ENCODE assay signal across 20 cellular contexts in the genomic region with DNA sequence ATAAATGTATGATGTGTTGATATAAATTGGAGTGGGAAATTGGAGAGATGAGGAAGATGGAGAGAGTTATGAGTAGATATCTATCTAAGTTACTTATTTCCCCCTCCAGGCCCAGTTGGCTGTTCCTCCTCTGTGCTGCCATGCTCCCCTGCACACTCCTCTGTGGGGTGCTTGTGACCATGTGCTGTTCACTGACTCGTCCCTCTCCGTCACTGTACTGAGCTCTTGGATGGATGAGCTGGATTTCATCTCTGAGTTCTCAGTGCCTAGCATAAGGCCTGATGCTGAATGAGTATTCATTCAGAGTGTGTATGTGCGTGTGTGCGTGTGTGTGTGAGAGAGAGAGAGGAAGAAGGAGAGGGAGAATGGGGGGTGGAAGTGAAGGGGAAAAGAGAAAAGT. TPM values are rescaled to one million over a fixed set of nuclear protein-coding genes. Genes with fewer than 3 reads are reported as not detected.
"Had no signal": no experiment of that assay in that cellular context is flagged by ENCODE, and none has a peak within 500 bp of the region (broad histone marks: within the 10 kb centered on the region; RNA-seq: fewer than 3 reads in every experiment).

No MANE protein-coding gene starts in this region.

- ATAC-seq: activated T-cell treated with anti-CD3 and anti-CD28 coated beads, Interleukin-2, amount 50 U/mL, for 72 hours; left lobe of liver; psoas muscle; right cardiac atrium had no signal

- H3K36me3 ChIP-seq: esophagus muscularis mucosa had no signal

- H3K27me3 ChIP-seq: esophagus muscularis mucosa had no signal

- DNase-seq: activated CD4-positive, alpha-beta T cell treated with anti-CD3 and anti-CD28 coated beads, Interleukin-2, amount 10 ng/mL, durations not matched to agents 7 days and 5 days; activated CD8-positive, alpha-beta memory T cell treated with anti-CD3 and anti-CD28 coated beads, Interleukin-2, amount 50 U/mL, for 48 hours; activated gamma-delta T cell; activated T-cell treated with anti-CD3 and anti-CD28 coated beads, Interleukin-2, amount 50 U/mL, for 72 hours; effector memory CD4-positive, alpha-beta T cell; midbrain; psoas muscle; right cardiac atrium; SK-N-SH had no signal

- H3K4me3 ChIP-seq: esophagus muscularis mucosa, psoas muscle had no signal

- H3K36me3 Mint-ChIP-seq: activated naive CD4-positive, alpha-beta T cell treated with anti-CD3 and anti-CD28 coated beads, Interleukin-2, amount 50 U/mL, for 24 hours had no signal

- H3K9me2 ChIP-seq: SK-N-SH had no signal

- H3K9me3 ChIP-seq: esophagus muscularis mucosa, psoas muscle, SK-N-SH had no signal

- H3K27ac ChIP-seq: psoas muscle had no signal

- H3K4me3 Mint-ChIP-seq: activated CD4-positive, alpha-beta T cell treated with anti-CD3 and anti-CD28 coated beads, Interleukin-2, amount 10 ng/mL, durations not matched to agents 7 days and 5 days; activated naive CD4-positive, alpha-beta T cell treated with anti-CD3 and anti-CD28 coated beads, Interleukin-2, amount 50 U/mL, for 24 hours; activated T-cell treated with anti-CD3 and anti-CD28 coated beads, Interleukin-2, amount 50 U/mL, for 72 hours had no signal

- H3K9me3 Mint-ChIP-seq: activated CD4-positive, alpha-beta T cell treated with anti-CD3 and anti-CD28 coated beads, Interleukin-2, amount 10 ng/mL, durations not matched to agents 7 days and 5 days; activated naive CD4-positive, alpha-beta T cell treated with anti-CD3 and anti-CD28 coated beads, Interleukin-2, amount 50 U/mL, for 24 hours; activated T-cell treated with anti-CD3 and anti-CD28 coated beads, Interleukin-2, amount 50 U/mL, for 72 hours had no signal

- H3K4me2 ChIP-seq: SK-N-SH had no signal

- H3K27ac Mint-ChIP-seq: activated CD4-positive, alpha-beta T cell treated with anti-CD3 and anti-CD28 coated beads, Interleukin-2, amount 10 ng/mL, durations not matched to agents 7 days and 5 days; activated naive CD4-positive, alpha-beta T cell treated with anti-CD3 and anti-CD28 coated beads, Interleukin-2, amount 50 U/mL, for 24 hours; activated T-cell treated with anti-CD3 and anti-CD28 coated beads, Interleukin-2, amount 50 U/mL, for 72 hours had no signal

RNA-seq across cellular contexts. Expression of gene OR9A2, which starts 14.5 kb away (rescaled TPM):
- total RNA-seq: activated CD4-positive, alpha-beta T cell treated with anti-CD3 and anti-CD28 coated beads, Interleukin-2, amount 10 ng/mL, durations not matched to agents 7 days and 5 days; endothelial cell of umbilical vein; esophagus muscularis mucosa; fibroblast of villous mesenchyme; left lobe of liver; lung microvascular endothelial cell; omental fat pad; psoas muscle; right cardiac atrium; skeletal muscle tissue had no signal

RNA-seq across cellular contexts. Expression of gene OR6V1, which starts 39.7 kb away (rescaled TPM):
- total RNA-seq: activated CD4-positive, alpha-beta T cell treated with anti-CD3 and anti-CD28 coated beads, Interleukin-2, amount 10 ng/mL, durations not matched to agents 7 days and 5 days; activated T-cell treated with anti-CD3 and anti-CD28 coated beads, Interleukin-2, amount 50 U/mL, for 72 hours; cerebellum; endothelial cell of umbilical vein; esophagus muscularis mucosa; fibroblast of villous mesenchyme; glomerular endothelial cell; left lobe of liver; lung microvascular endothelial cell; omental fat pad; psoas muscle; right cardiac atrium; skeletal muscle tissue; urinary bladder had no signal

RNA-seq across cellular contexts. Expression of gene KEL, which starts 50.2 kb away (rescaled TPM):
- total RNA-seq: fibroblast of villous mesenchyme, lung microvascular endothelial cell had no signal
